8 cellular contexts compared by ENCODE assay signal in the genomic region with DNA sequence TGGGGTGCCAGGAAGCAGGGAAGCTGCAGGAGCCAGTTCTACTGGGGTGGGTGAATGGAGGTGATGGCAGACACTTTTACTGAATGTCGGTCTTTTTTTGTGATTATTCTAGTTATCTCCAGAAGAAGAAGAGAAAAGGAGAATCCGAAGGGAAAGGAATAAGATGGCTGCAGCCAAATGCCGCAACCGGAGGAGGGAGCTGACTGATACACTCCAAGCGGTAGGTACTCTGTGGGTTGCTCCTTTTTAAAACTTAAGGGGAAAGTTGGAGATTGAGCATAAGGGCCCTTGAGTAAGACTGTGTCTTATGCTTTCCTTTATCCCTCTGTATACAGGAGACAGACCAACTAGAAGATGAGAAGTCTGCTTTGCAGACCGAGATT. TPM values are rescaled to one million over a fixed set of nuclear protein-coding genes. Genes with fewer than 3 reads are reported as not detected.
DNase-seq lines count a peak whose midpoint lies in the region; ATAC-seq and TF ChIP-seq lines count a peak whose summit lies in the region.

No MANE protein-coding gene starts in this region.

- H3K27me3 ChIP-seq in hepatocyte (no peaks in the 10 kb centered on the region), psoas muscle (ENCODE audit: insufficient read depth in 3 of 3, low read length in 2 of 3) (no peaks in the 10 kb centered on the region)

- H3K4me2 ChIP-seq in hepatocyte, result peak overlapping the region; percentile 97

- no peaks in the 10 kb centered on the region for H3K9me3 Mint-ChIP-seq in activated naive CD8-positive, alpha-beta T cell (ENCODE audit: low read depth)

- TF ChIP-seq CTCF in hepatocyte (IDR thresholded peaks at IDR 0.05; ENCODE audit: poor library complexity), result no peak
- TF ChIP-seq CTCF in psoas muscle (IDR thresholded peaks at IDR 0.05), result no peak

- H3K4me1 ChIP-seq in ES-I3 (ENCODE audit: insufficient read depth, low read length) (peaks cover 10% of the 10 kb centered on the region; the same call in 1 of the 2 replicates), hepatocyte (ENCODE audit: insufficient read depth) (peaks cover 6% of the 10 kb centered on the region), psoas muscle (peaks cover 31% of the 10 kb centered on the region)

- no peak for ATAC-seq in psoas muscle
- ATAC-seq in HG03045 (IDR thresholded peaks at IDR 0.05; ENCODE audit: unreplicated experiment), result no peak
- no peak for ATAC-seq in HG02870 (IDR thresholded peaks at IDR 0.05; ENCODE audit: unreplicated experiment)

- DNase-seq in hepatocyte (ENCODE audit: low spot score) (no peak), psoas muscle (no peak), posterior vena cava (ENCODE audit: low spot score) (no peak)
- no peak for DNase-seq in activated CD4-positive, alpha-beta T cell treated with anti-CD3 and anti-CD28 coated beads for 1 hour

- no peak overlapping the region for H3K27ac Mint-ChIP-seq in activated naive CD8-positive, alpha-beta T cell

- H3K4me3 Mint-ChIP-seq in activated naive CD8-positive, alpha-beta T cell, result peak overlapping the region; percentile 93

- no peak overlapping the region for H2AFZ ChIP-seq in hepatocyte

- H3K4me3 ChIP-seq in hepatocyte (peak overlapping the region; percentile 86), psoas muscle (peak overlapping the region; percentile 83)

- no peaks in the 10 kb centered on the region for H3K9me2 ChIP-seq in hepatocyte (replicated peaks; ENCODE audit: insufficient read depth)

- intact Hi-C loops in psoas muscle (cut with DNase I), result no loop called here
- intact Hi-C loops in posterior vena cava (cut with DNase I), result no loop called here

- no peak overlapping the region for H3K27ac ChIP-seq in hepatocyte
- H3K27ac ChIP-seq in psoas muscle, result peak overlapping the region; percentile 98

- peak overlapping the region; percentile 74; the same call in 1 of the 2 replicates for H3K9ac ChIP-seq in ES-I3 (ENCODE audit: low read depth, low read length)

- peaks cover 16% of the 10 kb centered on the region for H3K36me3 Mint-ChIP-seq in activated naive CD8-positive, alpha-beta T cell

- H3K4me1 Mint-ChIP-seq in activated naive CD8-positive, alpha-beta T cell (ENCODE audit: low read depth), result peaks cover 45% of the 10 kb centered on the region

- H3K79me2 ChIP-seq in hepatocyte, result peaks cover 11% of the 10 kb centered on the region

- H3K9me3 ChIP-seq in ES-I3 (ENCODE audit: control insufficient read depth, insufficient read depth, low read length) (no peaks in the 10 kb centered on the region), hepatocyte (ENCODE audit: low read depth) (no peaks in the 10 kb centered on the region), psoas muscle (no peaks in the 10 kb centered on the region)

- H3K36me3 ChIP-seq in ES-I3 (ENCODE audit: insufficient read depth, low read length) (no peaks in the 10 kb centered on the region; the same call in 1 of the 2 replicates), hepatocyte (replicated peaks; ENCODE audit: insufficient read depth, low read depth) (no peaks in the 10 kb centered on the region), psoas muscle (ENCODE audit: insufficient read depth in 1 of 2, low read depth in 1 of 2) (peaks cover 3 to 25% of the 10 kb centered on the region in 2 donors)

- peaks cover 8% of the 10 kb centered on the region for H3K27me3 Mint-ChIP-seq in activated naive CD8-positive, alpha-beta T cell

- peaks cover 23% of the 10 kb centered on the region for H4K20me1 ChIP-seq in hepatocyte (ENCODE audit: insufficient read depth, poor library complexity, severe bottlenecking)

- WGBS in hepatocyte (ENCODE audit: low lambda C conversion rate, missing lambda C conversion rate), result 81% methylated on average over 6 of the region's 6 CpGs
- 87 to 90% (median 88%) methylated on average over 6 of the region's 6 CpGs for WGBS in psoas muscle, 3 donors

RNA-seq across cellular contexts. Expression of gene FOS, which starts 1.8 kb away (rescaled TPM):
- total RNA-seq in hepatocyte, result 657 and 865 TPM in 2 replicates
- polyA plus RNA-seq in hepatocyte, result 935 and 1,189 TPM in 2 replicates
- 100 to 1,000 TPM in 2 of 4 donors, 10 to 100 TPM in 2; 20.7 to 279 (median 95.1) TPM for total RNA-seq in psoas muscle
- polyA plus RNA-seq in psoas muscle, result 10 to 100 TPM; 15.5 to 51.0 (median 33.8) TPM
- total RNA-seq in posterior vena cava, result 100 to 1,000 TPM; 485 to 992 TPM
